ENCODE assay signal across 9 cellular contexts in the genomic region with DNA sequence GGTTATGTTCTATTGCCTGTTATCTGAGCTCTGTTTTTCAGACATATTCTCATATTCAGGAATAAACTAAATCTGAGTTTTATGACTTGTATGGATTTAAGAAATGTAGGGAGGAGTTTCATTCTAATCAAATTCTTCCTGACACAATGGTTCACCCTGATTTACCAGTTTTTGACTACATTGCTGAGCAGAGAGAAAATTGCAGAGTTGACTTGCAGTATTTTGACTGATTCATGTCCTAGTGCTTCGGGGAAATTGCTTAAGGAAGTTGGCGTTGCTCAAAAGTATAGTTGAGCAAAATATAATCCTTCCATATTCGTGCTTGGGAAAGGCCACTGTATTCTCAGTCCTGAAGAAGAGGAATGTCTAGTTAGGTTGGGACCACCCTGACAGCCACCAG. TPM values are rescaled to one million over a fixed set of nuclear protein-coding genes. Genes with fewer than 3 reads are reported as not detected.
DNase-seq lines count a peak whose midpoint lies in the region; ATAC-seq, FAIRE-seq and TF ChIP-seq lines count a peak whose summit lies in the region.
"Had no signal": no experiment of that assay in that cellular context is flagged by ENCODE, and none has a peak within 500 bp of the region (broad histone marks: within the 10 kb centered on the region; RNA-seq: fewer than 3 reads in every experiment).

No MANE protein-coding gene starts in this region.

- H3K27ac ChIP-seq in muscle layer of duodenum (ENCODE audit: low read length) (peak overlapping the region; percentile 95), pancreas (no peak overlapping the region)

- peaks cover 14% of the 10 kb centered on the region for H3K36me3 Mint-ChIP-seq in stimulated activated naive CD8-positive, alpha-beta T cell treated with anti-CD3 and anti-CD28 coated beads, Interleukin-15, Interleukin-2, amounts not matched to agents 100 ng/mL and 50 ng/mL, for 24 hours (ENCODE audit: low read depth)
- H3K36me3 Mint-ChIP-seq in activated naive CD8-positive, alpha-beta T cell treated with anti-CD3 and anti-CD28 coated beads, Interleukin-2, amount 10 ng/mL, durations not matched to agents 7 days and 5 days, result peaks cover 5% of the 10 kb centered on the region

- peaks cover 0 to 24% of the 10 kb centered on the region in 2 donors for H3K4me1 ChIP-seq in muscle layer of duodenum (ENCODE audit: control insufficient read depth in 1 of 2, insufficient read depth in 2 of 2, low read length in 2 of 2)
- peaks cover 11 to 27% (median 27%) of the 10 kb centered on the region in 3 donors for H3K4me1 ChIP-seq in pancreas

- WGBS in pancreas, 2 donors, result 89 to 91% methylated on average over 3 of the region's 3 CpGs

- H3K27me3 ChIP-seq in muscle layer of duodenum (ENCODE audit: low read depth, low read length) (no peaks in the 10 kb centered on the region), pancreas (no peaks in the 10 kb centered on the region)

- H3K4me3 ChIP-seq in muscle layer of duodenum (ENCODE audit: low read depth in 1 of 2, low read length in 2 of 2) (no peak overlapping the region), pancreas (no peak overlapping the region)

- no peak for TF ChIP-seq CTCF in pancreas (IDR thresholded peaks at IDR 0.05)

- no peak for DNase-seq in stimulated activated naive CD8-positive, alpha-beta T cell treated with anti-CD3 and anti-CD28 coated beads, Interleukin-15, Interleukin-2, amounts not matched to agents 100 U/mL and 50 U/mL, for 24 hours
- DNase-seq in activated naive CD8-positive, alpha-beta T cell treated with anti-CD3 and anti-CD28 coated beads, Interleukin-2, amount 10 ng/mL, durations not matched to agents 7 days and 5 days, result no peak
- DNase-seq in pancreas (no peak), LoVo (ENCODE audit: low spot score) (no peak)
- no peak for DNase-seq in stimulated activated CD4-positive, alpha-beta T cell treated with anti-CD3 and anti-CD28 coated beads, Interleukin-15, amount 100 ng/mL, for 24 hours
- DNase-seq: COR-L47 had no signal

- intact Hi-C loops in pancreas (cut with DNase I), result no loop called here

- H3K27ac Mint-ChIP-seq in stimulated activated naive CD8-positive, alpha-beta T cell treated with anti-CD3 and anti-CD28 coated beads, Interleukin-15, Interleukin-2, amounts not matched to agents 100 ng/mL and 50 ng/mL, for 24 hours, result peak overlapping the region; percentile 99
- peak overlapping the region; percentile 100 for H3K27ac Mint-ChIP-seq in activated naive CD8-positive, alpha-beta T cell treated with anti-CD3 and anti-CD28 coated beads, Interleukin-2, amount 10 ng/mL, durations not matched to agents 7 days and 5 days

- no peaks in the 10 kb centered on the region for H3K9me3 Mint-ChIP-seq in stimulated activated naive CD8-positive, alpha-beta T cell treated with anti-CD3 and anti-CD28 coated beads, Interleukin-15, Interleukin-2, amounts not matched to agents 100 ng/mL and 50 ng/mL, for 24 hours
- H3K9me3 Mint-ChIP-seq in activated naive CD8-positive, alpha-beta T cell treated with anti-CD3 and anti-CD28 coated beads, Interleukin-2, amount 10 ng/mL, durations not matched to agents 7 days and 5 days, result no peaks in the 10 kb centered on the region

- H3K36me3 ChIP-seq in muscle layer of duodenum (ENCODE audit: control insufficient read depth in 1 of 2, insufficient read depth in 2 of 2, low read length in 2 of 2) (no peaks in the 10 kb centered on the region), pancreas (peaks cover 0 to 5% (median 0%) of the 10 kb centered on the region in 3 donors)

- no peak for FAIRE-seq in pancreas (lab: Jason Lieb, UNC)

- no peaks in the 10 kb centered on the region for H3K9me3 ChIP-seq in muscle layer of duodenum (ENCODE audit: control insufficient read depth in 1 of 2, low read length in 2 of 2)
- H3K9me3 ChIP-seq in pancreas, result no peaks in the 10 kb centered on the region

- POLR2A ChIA-PET in activated naive CD8-positive, alpha-beta T cell treated with anti-CD3 and anti-CD28 coated beads, Interleukin-2, amount 10 ng/mL, durations not matched to agents 7 days and 5 days (lab: Charles Lee), result interaction anchor here (2.9 to 3.0 kb wide), 2 partner anchors 28 to 48 kb away, joined by 14 to 51 read pairs; a partner anchor contains a TSS

- peaks cover 52% of the 10 kb centered on the region for H3K4me1 Mint-ChIP-seq in stimulated activated naive CD8-positive, alpha-beta T cell treated with anti-CD3 and anti-CD28 coated beads, Interleukin-15, Interleukin-2, amounts not matched to agents 100 ng/mL and 50 ng/mL, for 24 hours (ENCODE audit: low read depth)
- peaks cover 21% of the 10 kb centered on the region for H3K4me1 Mint-ChIP-seq in activated naive CD8-positive, alpha-beta T cell treated with anti-CD3 and anti-CD28 coated beads, Interleukin-2, amount 10 ng/mL, durations not matched to agents 7 days and 5 days

- no peak for ATAC-seq in stimulated activated naive CD8-positive, alpha-beta T cell treated with anti-CD3 and anti-CD28 coated beads, Interleukin-15, Interleukin-2, amounts not matched to agents 100 U/mL and 50 U/mL, for 24 hours
- ATAC-seq in activated naive CD8-positive, alpha-beta T cell treated with anti-CD3 and anti-CD28 coated beads, Interleukin-2, amount 10 ng/mL, durations not matched to agents 7 days and 5 days (ENCODE audit: low read depth), result no peak
- no peak for ATAC-seq in GM21825 (IDR thresholded peaks at IDR 0.05; ENCODE audit: unreplicated experiment)
- ATAC-seq in pancreas, result no peak

- H3K4me3 Mint-ChIP-seq in stimulated activated naive CD8-positive, alpha-beta T cell treated with anti-CD3 and anti-CD28 coated beads, Interleukin-15, Interleukin-2, amounts not matched to agents 100 ng/mL and 50 ng/mL, for 24 hours, result peak overlapping the region; percentile 95
- H3K4me3 Mint-ChIP-seq in activated naive CD8-positive, alpha-beta T cell treated with anti-CD3 and anti-CD28 coated beads, Interleukin-2, amount 10 ng/mL, durations not matched to agents 7 days and 5 days, result peak overlapping the region; percentile 100

- H3K27me3 Mint-ChIP-seq in stimulated activated naive CD8-positive, alpha-beta T cell treated with anti-CD3 and anti-CD28 coated beads, Interleukin-15, Interleukin-2, amounts not matched to agents 100 ng/mL and 50 ng/mL, for 24 hours, result no peaks in the 10 kb centered on the region
- peaks cover 5% of the 10 kb centered on the region for H3K27me3 Mint-ChIP-seq in activated naive CD8-positive, alpha-beta T cell treated with anti-CD3 and anti-CD28 coated beads, Interleukin-2, amount 10 ng/mL, durations not matched to agents 7 days and 5 days

RNA-seq across cellular contexts. Expression of a gene that starts 1.2 kb away (rescaled TPM):
- total RNA-seq in activated naive CD8-positive, alpha-beta T cell treated with anti-CD3 and anti-CD28 coated beads, Interleukin-2, amount 10 ng/mL, durations not matched to agents 7 days and 5 days, result 10 to 100 TPM; 27.2 to 29.0 TPM
- 10 to 100 TPM; 27.6 to 51.3 (median 39.0) TPM for total RNA-seq in pancreas
- 10 to 100 TPM; 26.3 to 32.0 TPM for polyA plus RNA-seq in pancreas

RNA-seq across cellular contexts. Expression of a gene that starts 28.5 kb away (rescaled TPM):
- total RNA-seq in activated naive CD8-positive, alpha-beta T cell treated with anti-CD3 and anti-CD28 coated beads, Interleukin-2, amount 10 ng/mL, durations not matched to agents 7 days and 5 days, result 1 to 10 TPM in 1 of 2 experiments, under 1 TPM in 1; 0.58 to 1.0 TPM
- 1 to 10 TPM; 3.1 to 6.1 (median 4.0) TPM for total RNA-seq in pancreas
- polyA plus RNA-seq in pancreas, result 1 to 10 TPM; 1.8 to 4.4 TPM

RNA-seq across cellular contexts. Expression of a gene that starts 48.6 kb away (rescaled TPM):
- total RNA-seq in activated naive CD8-positive, alpha-beta T cell treated with anti-CD3 and anti-CD28 coated beads, Interleukin-2, amount 10 ng/mL, durations not matched to agents 7 days and 5 days, result 10 to 100 TPM; 43.4 to 46.0 TPM
- total RNA-seq in pancreas, result 10 to 100 TPM in 5 of 6 donors, 1 to 10 TPM in 1; 9.9 to 17.8 (median 13.7) TPM
- polyA plus RNA-seq in pancreas, result 10 to 100 TPM; 13.5 to 23.6 TPM

RNA-seq across cellular contexts. Expression of a gene that starts 48.8 kb away (rescaled TPM):
- 10 to 100 TPM; 21.7 to 26.3 TPM for total RNA-seq in activated naive CD8-positive, alpha-beta T cell treated with anti-CD3 and anti-CD28 coated beads, Interleukin-2, amount 10 ng/mL, durations not matched to agents 7 days and 5 days
- total RNA-seq in pancreas, result 10 to 100 TPM in 1 of 6 donors, 1 to 10 TPM in 5; 5.2 to 10.9 (median 6.3) TPM
- polyA plus RNA-seq in pancreas, result 1 to 10 TPM; 1.1 to 1.8 TPM
